8 cellular contexts compared by ENCODE assay signal in the genomic region with DNA sequence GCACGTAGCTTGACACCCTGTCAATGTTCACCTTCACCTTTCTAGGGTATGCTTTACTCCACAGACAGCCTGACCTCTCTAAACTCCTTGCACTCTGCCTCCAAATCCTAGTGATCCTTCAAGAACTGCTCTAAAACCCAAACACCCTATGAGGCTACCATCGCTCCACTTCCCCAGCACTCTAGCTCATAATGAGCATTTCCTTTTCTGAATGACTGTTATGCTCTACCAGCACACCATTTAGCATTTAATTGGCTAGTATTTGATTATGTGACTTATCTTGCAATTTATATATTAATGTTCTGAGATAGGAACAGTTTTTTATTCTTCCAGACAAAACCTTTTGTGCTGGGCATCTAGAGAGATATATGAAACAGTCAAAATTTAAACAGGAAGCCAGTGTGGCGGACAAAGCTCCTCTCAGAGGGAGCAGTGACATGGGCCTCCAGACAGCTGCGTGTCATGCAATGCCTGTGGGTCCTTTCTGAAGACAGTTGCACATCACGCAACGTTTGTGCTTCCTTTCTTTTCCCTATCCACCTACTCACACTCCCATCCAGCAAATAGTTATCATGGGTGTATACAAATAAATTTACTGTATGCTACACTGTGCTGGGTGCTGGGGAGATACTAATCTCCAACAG.
DNase-seq lines count a peak whose midpoint lies in the region; ATAC-seq and TF ChIP-seq lines count a peak whose summit lies in the region.
"Had no signal": no experiment of that assay in that cellular context is flagged by ENCODE, and none has a peak within 500 bp of the region (broad histone marks: within the 10 kb centered on the region; RNA-seq: fewer than 3 reads in every experiment).

No MANE protein-coding gene starts in this region.

- WGBS in heart right ventricle, 2 donors, result 86 to 87% methylated on average over 6 of the region's 6 CpGs

- H3K36me3 ChIP-seq in mucosa of rectum (ENCODE audit: control insufficient read depth in 2 of 2, insufficient read depth in 2 of 2, low read length in 2 of 2), result peaks cover 34 to 57% of the 10 kb centered on the region in 2 donors
- H3K36me3 ChIP-seq in heart right ventricle, result peaks cover 0 to 78% (median 19%) of the 10 kb centered on the region in 9 donors
- H3K36me3 ChIP-seq: ovary had no signal

- DNase-seq in Right ventricle myocardium inferior (ENCODE audit: missing footprints), result no peak
- no peak for DNase-seq in heart right ventricle
- DNase-seq in NCI-H774 (lab: John Stamatoyannopoulos, UW), result no peak
- DNase-seq: ovary had no signal

- H3K27ac ChIP-seq in mucosa of rectum (ENCODE audit: low read depth in 2 of 2, low read length in 2 of 2) (peak overlapping the region; percentile 35 to 67), heart right ventricle (peak overlapping the region in 1 of 10 donors; percentile 43)
- H3K27ac ChIP-seq: ovary had no signal

- no peak overlapping the region for H3K4me3 ChIP-seq in mucosa of rectum (ENCODE audit: low read length in 2 of 2)
- H3K4me3 ChIP-seq in heart right ventricle, result no peak overlapping the region
- H3K4me3 ChIP-seq: ovary had no signal

- H3K4me1 ChIP-seq in mucosa of rectum (ENCODE audit: control insufficient read depth in 2 of 2, insufficient read depth in 2 of 2, low read length in 2 of 2) (peaks cover 0 to 12% of the 10 kb centered on the region in 2 donors), heart right ventricle (peaks cover 0 to 55% (median 13%) of the 10 kb centered on the region in 9 donors)

- no peak for TF ChIP-seq CTCF in heart right ventricle (IDR thresholded peaks at IDR 0.05)

- no peak overlapping the region for H3K9ac ChIP-seq in mucosa of rectum (ENCODE audit: low read depth in 1 of 2, low read length in 2 of 2)

- intact Hi-C loops in Right ventricle myocardium inferior (cut with DNase I) (loop anchor here (5.0 kb wide), 1 partner anchor 208 kb away; no protein-coding TSS in a partner anchor), heart right ventricle (cut with DNase I) (loop anchor here in 6 of 10 donors (5.0 to 10.0 kb wide), 5 partner anchors 134 to 216 kb away; partner anchors contain the start of gene ZFAND4 (in 2 of the 6))

- H3K9me3 ChIP-seq in mucosa of rectum (ENCODE audit: control insufficient read depth in 2 of 2, low read length in 2 of 2) (no peaks in the 10 kb centered on the region), heart right ventricle (no peaks in the 10 kb centered on the region)
- H3K9me3 ChIP-seq: ovary had no signal

- ATAC-seq in GM18873 (IDR thresholded peaks at IDR 0.05; ENCODE audit: low FRiP score, unreplicated experiment) (peak; percentile 30), GM21723 (IDR thresholded peaks at IDR 0.05; ENCODE audit: unreplicated experiment) (peak; percentile 50), HG03439 (IDR thresholded peaks at IDR 0.05; ENCODE audit: unreplicated experiment) (peak; percentile 34), Right ventricle myocardium inferior (no peak), heart right ventricle (no peak)

- no peaks in the 10 kb centered on the region for H3K27me3 ChIP-seq in mucosa of rectum (ENCODE audit: control insufficient read depth in 2 of 2, insufficient read depth in 2 of 2, low read length in 2 of 2)
- no peaks in the 10 kb centered on the region for H3K27me3 ChIP-seq in heart right ventricle
- H3K27me3 ChIP-seq: ovary had no signal

Comparison
In these comparisons a context has a peak if more than half of its experiments do, and no peak if none do; other contexts are left out.
1. ATAC-seq: peak in GM18873 (single experiment), GM21723 (single experiment) and HG03439 (single experiment); none in Right ventricle myocardium inferior (single experiment) and heart right ventricle (0 of 8).